Comparison of ENCODE assay signal across 9 cellular contexts in genomic region chr16:55465077-55465896, GRCh38. TPM values are rescaled to one million over a fixed set of nuclear protein-coding genes. Genes with fewer than 3 reads are reported as not detected.
A peak's percentile ranks its signal among the peaks of the same experiment; 100 is the strongest.
DNase-seq lines count a peak whose midpoint lies in the region; ATAC-seq and TF ChIP-seq lines count a peak whose summit lies in the region.
"Had no signal": no experiment of that assay in that cellular context is flagged by ENCODE, and none has a peak within 500 bp of the region (broad histone marks: within the 10 kb centered on the region; RNA-seq: fewer than 3 reads in every experiment).

No MANE protein-coding gene starts in this region.

- CTCF ChIA-PET in activated CD4-positive, alpha-beta T cell treated with anti-CD3 and anti-CD28 coated beads for 36 hours (lab: Charles Lee): interaction anchor here (0.6 to 5.8 kb wide), 69 partner anchors 8 to 1520 kb away, joined by 3 to 112 read pairs (median 4); partner anchors contain the start of gene LPCAT2

- peaks cover 0 to 4% (median 2%) of the 10 kb centered on the region in 3 donors for H3K27me3 Mint-ChIP-seq in CD14-positive monocyte (ENCODE audit: low read depth in 3 of 3)
- H3K27me3 Mint-ChIP-seq in activated CD4-positive, alpha-beta T cell treated with anti-CD3 and anti-CD28 coated beads for 36 hours: peaks cover 11% of the 10 kb centered on the region

- H3K36me3 ChIP-seq in colonic mucosa: no peaks in the 10 kb centered on the region
- no peaks in the 10 kb centered on the region for H3K36me3 ChIP-seq in right lobe of liver

- POLR2A ChIA-PET in activated CD4-positive, alpha-beta T cell treated with anti-CD3 and anti-CD28 coated beads for 36 hours (lab: Charles Lee): no interaction called here

- no peaks in the 10 kb centered on the region for H3K36me3 Mint-ChIP-seq in CD14-positive monocyte
- no peaks in the 10 kb centered on the region for H3K36me3 Mint-ChIP-seq in activated CD4-positive, alpha-beta T cell treated with anti-CD3 and anti-CD28 coated beads for 36 hours (ENCODE audit: low read depth)

- H3K4me1 ChIP-seq in colonic mucosa (no peaks in the 10 kb centered on the region), right lobe of liver (no peaks in the 10 kb centered on the region)

- peak overlapping the region in 1 of 7 donors; percentile 55 for H3K27ac Mint-ChIP-seq in CD14-positive monocyte
- H3K27ac Mint-ChIP-seq in activated CD4-positive, alpha-beta T cell treated with anti-CD3 and anti-CD28 coated beads for 36 hours: no peak overlapping the region

- H3K9ac ChIP-seq in colonic mucosa (ENCODE audit: low read depth in 2 of 2, low read length in 2 of 2): no peak overlapping the region

- intact Hi-C loops in CD14-positive monocyte (cut with micrococcal nuclease): loop anchor here (1.0 to 10.0 kb wide), 4 partner anchors 80 to 377 kb away; no protein-coding TSS in a partner anchor
- intact Hi-C loops in activated CD4-positive, alpha-beta T cell treated with anti-CD3 and anti-CD28 coated beads for 36 hours (cut with DNase I, micrococcal nuclease): loop anchor here (1.0 to 10.0 kb wide), 9 partner anchors 78 to 854 kb away; partner anchors contain the start of gene GNAO1 (in 1 of the 2)
- intact Hi-C loops in colonic mucosa (cut with DNase I): loop anchor here (2.0 to 5.0 kb wide), 2 partner anchors 77 to 238 kb away; no protein-coding TSS in a partner anchor
- intact Hi-C loops in right lobe of liver (cut with DNase I): loop anchor here (5.0 to 10.0 kb wide), 3 partner anchors 77 to 380 kb away; no protein-coding TSS in a partner anchor

- 15% methylated on average over 12 of the region's 19 CpGs for WGBS in right lobe of liver (ENCODE audit: insufficient coverage, low coverage, low lambda C conversion rate, missing lambda C conversion rate)

- ATAC-seq in GM19043 (IDR thresholded peaks at IDR 0.05; ENCODE audit: low read depth, unreplicated experiment) (peak; percentile 97), HG03175 (IDR thresholded peaks at IDR 0.05; ENCODE audit: unreplicated experiment) (peak; percentile 92), right lobe of liver (peak; percentile 97 to 100 (median 99))
- peak; percentile 95 for ATAC-seq in activated CD4-positive, alpha-beta T cell treated with anti-CD3 and anti-CD28 coated beads for 36 hours

- TF ChIP-seq CTCF in CD14-positive monocyte (IDR thresholded peaks at IDR 0.05): peak; percentile 100
- TF ChIP-seq CTCF in colonic mucosa (IDR thresholded peaks at IDR 0.05): peak; percentile 99
- TF ChIP-seq CTCF in right lobe of liver (IDR thresholded peaks at IDR 0.05): peak; percentile 99 to 100 (median 100)

- no peaks in the 10 kb centered on the region for H3K9me3 Mint-ChIP-seq in CD14-positive monocyte
- H3K9me3 Mint-ChIP-seq in activated CD4-positive, alpha-beta T cell treated with anti-CD3 and anti-CD28 coated beads for 36 hours (ENCODE audit: low read depth): no peaks in the 10 kb centered on the region

- H3K27ac ChIP-seq in colonic mucosa (no peak overlapping the region), right lobe of liver (no peak overlapping the region)

- DNase-seq in CD14-positive monocyte (ENCODE audit: low spot score) (peak; percentile 86), NCI-H345 (lab: John Stamatoyannopoulos, UW) (peak; percentile 76), colonic mucosa (peak; percentile 89), right lobe of liver (peak; percentile 83 to 86 (median 85))
- peak; percentile 91 for DNase-seq in activated CD4-positive, alpha-beta T cell treated with anti-CD3 and anti-CD28 coated beads for 36 hours
- peak; percentile 60 to 69 (median 63) for DNase-seq in stimulated activated CD4-positive, alpha-beta T cell treated with anti-CD3 and anti-CD28 coated beads, TNF-alpha, amount 100 ng/mL, for 4 hours (ENCODE audit: low read depth in 3 of 3)

- no peak overlapping the region for H3K4me3 Mint-ChIP-seq in CD14-positive monocyte
- H3K4me3 Mint-ChIP-seq in activated CD4-positive, alpha-beta T cell treated with anti-CD3 and anti-CD28 coated beads for 36 hours: no peak overlapping the region

- H3K9me3 ChIP-seq in colonic mucosa: no peaks in the 10 kb centered on the region
- H3K9me3 ChIP-seq in right lobe of liver: no peaks in the 10 kb centered on the region

- H3K27me3 ChIP-seq in colonic mucosa (no peaks in the 10 kb centered on the region), right lobe of liver (no peaks in the 10 kb centered on the region)

- peaks cover 11% of the 10 kb centered on the region for H3K4me1 Mint-ChIP-seq in CD14-positive monocyte
- no peaks in the 10 kb centered on the region for H3K4me1 Mint-ChIP-seq in activated CD4-positive, alpha-beta T cell treated with anti-CD3 and anti-CD28 coated beads for 36 hours

- no peak overlapping the region for H3K4me3 ChIP-seq in colonic mucosa
- H3K4me3 ChIP-seq in right lobe of liver: no peak overlapping the region

- no peak for TF ChIP-seq POLR2A in right lobe of liver (IDR thresholded peaks at IDR 0.05)

RNA-seq across cellular contexts. Expression of gene MMP2, which starts 13.7 kb away (rescaled TPM):
- polyA plus RNA-seq in CD14-positive monocyte: not detected
- not detected for total RNA-seq in activated CD4-positive, alpha-beta T cell treated with anti-CD3 and anti-CD28 coated beads for 36 hours
- total RNA-seq in colonic mucosa: 100 to 1,000 TPM in 1 of 2 donors, 10 to 100 TPM in 1; 32.8 to 101 TPM
- total RNA-seq in right lobe of liver: 10 to 100 TPM in 2 of 6 experiments, 1 to 10 TPM in 4; 4.8 to 13.2 (median 6.7) TPM
- total RNA-seq: T-helper 2 cell treated with Interferon-gamma antibody and Interleukin-4, amounts not matched to agents 100 ng/mL and 5 ng/mL, for 36 hours had no signal

RNA-seq across cellular contexts. Expression of gene LPCAT2, which starts 43.6 kb away (rescaled TPM):
- 10 to 100 TPM; 47.1 to 49.7 TPM for polyA plus RNA-seq in CD14-positive monocyte
- total RNA-seq in activated CD4-positive, alpha-beta T cell treated with anti-CD3 and anti-CD28 coated beads for 36 hours: under 1 TPM; 0.37 to 0.59 TPM
- total RNA-seq in colonic mucosa (10 to 100 TPM; 22.6 to 30.5 TPM), right lobe of liver (1 to 10 TPM; 1.8 to 5.1 (median 2.7) TPM)

Comparison
In these comparisons a context has a peak if more than half of its experiments do, and no peak if none do; other contexts are left out.
1. RNA of gene MMP2, which starts 13.7 kb away (total RNA-seq): 32.8 to 101 TPM in colonic mucosa and 4.8 to 13.2 TPM in right lobe of liver; not detected in activated CD4-positive, alpha-beta T cell treated with anti-CD3 and anti-CD28 coated beads for 36 hours; every median in the first group is over 4 times any median in the second.
2. Peak in every context shown above with its lines, with median percentiles within 50 percentile points of each other: DNase-seq, CTCF ChIP-seq and ATAC-seq.